Comparison of ENCODE assay signal across 8 cellular contexts in the genomic region with DNA sequence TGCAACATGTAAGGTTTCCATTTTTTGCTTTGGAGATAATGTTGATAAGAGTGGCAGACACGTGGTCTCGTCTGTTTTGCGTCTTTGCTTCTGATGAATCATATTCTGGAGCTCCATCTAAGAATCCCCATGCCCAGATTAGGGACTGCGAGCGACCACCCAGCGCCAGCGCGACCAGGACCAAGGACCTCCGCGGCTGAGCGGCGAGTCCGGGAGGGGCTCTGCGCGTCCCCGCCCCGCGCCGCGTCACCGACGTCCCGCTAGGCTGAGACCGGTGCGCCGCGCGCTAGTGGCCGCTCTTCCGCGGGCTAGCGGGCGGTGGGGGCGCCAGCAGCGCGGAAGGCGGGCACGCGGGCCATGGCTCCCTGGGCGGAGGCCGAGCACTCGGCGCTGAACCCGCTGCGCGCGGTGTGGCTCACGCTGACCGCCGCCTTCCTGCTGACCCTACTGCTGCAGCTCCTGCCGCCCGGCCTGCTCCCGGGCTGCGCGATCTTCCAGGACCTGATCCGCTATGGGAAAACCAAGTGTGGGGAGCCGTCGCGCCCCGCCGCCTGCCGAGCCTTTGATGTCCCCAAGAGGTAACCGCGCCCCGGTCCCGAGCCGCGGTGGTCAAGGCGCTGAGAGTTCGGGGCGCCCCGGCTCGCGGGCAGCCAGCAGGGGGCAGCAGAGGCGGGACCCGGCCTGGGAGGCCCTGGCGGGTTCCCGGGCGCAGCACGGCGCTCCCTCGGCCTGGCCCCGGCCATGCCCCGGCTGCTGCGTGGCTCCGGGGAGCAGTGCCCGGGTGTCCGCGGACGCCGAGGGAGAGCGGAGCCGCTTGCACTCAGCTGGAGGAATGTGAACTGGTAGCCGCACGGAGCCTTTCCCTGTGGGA. TPM values are rescaled to one million over a fixed set of nuclear protein-coding genes. Genes with fewer than 3 reads are reported as not detected.
DNase-seq lines count a peak whose midpoint lies in the region; ATAC-seq, FAIRE-seq and TF ChIP-seq lines count a peak whose summit lies in the region.

TSS of gene SRD5A3 (plus strand) at position 263 of the 871 bp plus-strand sequence. CDS start at position 358, 95 bp downstream.

- peak; percentile 95 for ATAC-seq in GM21381 (IDR thresholded peaks at IDR 0.05; ENCODE audit: unreplicated experiment)

- H3K4me2 ChIP-seq in OCI-LY3 (ENCODE audit: low read length), result peak within 1 kb of the TSS; percentile 92

- H3K9ac ChIP-seq in OCI-LY3 (ENCODE audit: low read length), result peak within 1 kb of the TSS; percentile 94
- peak within 1 kb of the TSS; percentile 81 to 84 for H3K9ac ChIP-seq in mucosa of rectum (ENCODE audit: low read depth in 1 of 2, low read length in 2 of 2)

- FAIRE-seq in HTR-8/SVneo (lab: Jason Lieb, UNC), result no peak

- peaks cover 8% of the 10 kb centered on the region; the same call in 1 of the 2 replicates for H3K79me2 ChIP-seq in OCI-LY3 (ENCODE audit: low read length)

- H3K36me3 ChIP-seq in OCI-LY3 (replicated peaks; ENCODE audit: low read depth, low read length) (no peaks in the 10 kb centered on the region), mucosa of rectum (ENCODE audit: control insufficient read depth in 2 of 2, insufficient read depth in 2 of 2, low read length in 2 of 2) (no peaks in the 10 kb centered on the region)

- H2AFZ ChIP-seq in OCI-LY3 (ENCODE audit: low read depth, low read length), result peak within 1 kb of the TSS; percentile 100

- H3K27ac ChIP-seq in OCI-LY3 (ENCODE audit: low read length) (peak within 1 kb of the TSS; percentile 77), mucosa of rectum (ENCODE audit: low read depth in 2 of 2, low read length in 2 of 2) (peak within 1 kb of the TSS; percentile 93 to 94)

- TF ChIP-seq CTCF in OCI-LY3 (IDR thresholded peaks at IDR 0.05; ENCODE audit: low read depth, low read length) (peak; percentile 81), epithelial cell of proximal tubule (conservative IDR thresholded peaks at IDR 0.05; ENCODE audit: low read depth, low read length) (peak; percentile 79)

- H3K9me3 ChIP-seq in OCI-LY3 (ENCODE audit: insufficient read depth, low read length), result no peaks in the 10 kb centered on the region
- H3K9me3 ChIP-seq in mucosa of rectum (ENCODE audit: control insufficient read depth in 2 of 2, low read length in 2 of 2), result no peaks in the 10 kb centered on the region

- peak within 1 kb of the TSS; percentile 91 for H3K4me3 ChIP-seq in OCI-LY3 (ENCODE audit: low read length)
- peak within 1 kb of the TSS; percentile 67 for H3K4me3 ChIP-seq in epithelial cell of proximal tubule (ENCODE audit: low read depth, low read length)
- H3K4me3 ChIP-seq in mucosa of rectum (ENCODE audit: low read length in 2 of 2), result peak within 1 kb of the TSS; percentile 74 to 82

- DNase-seq in DMS114 treated with DMSO at 0.1 percent for 48 hours (lab: John Stamatoyannopoulos, UW; ENCODE audit: unreplicated experiment), result peak; percentile 17
- peak; percentile 64 for DNase-seq in HTR-8/SVneo (ENCODE audit: insufficient read length, low spot score)
- DNase-seq in activated T-cell treated with anti-CD3 and anti-CD28 coated beads for 24 hours (ENCODE audit: low read depth), result peak; percentile 82
- DNase-seq in epithelial cell of proximal tubule (ENCODE audit: low read depth), result no peak
- DNase-seq in stimulated activated CD8-positive, alpha-beta memory T cell treated with anti-CD3 and anti-CD28 coated beads, Interleukin-7, amount 100 ng/mL, for 1 hour (ENCODE audit: low read depth in 2 of 2), result peak; percentile 60 to 72

- no peaks in the 10 kb centered on the region for H4K20me1 ChIP-seq in OCI-LY3 (ENCODE audit: insufficient read depth, low read length)

- no peaks in the 10 kb centered on the region for H3K27me3 ChIP-seq in OCI-LY3 (ENCODE audit: low read depth, low read length)
- H3K27me3 ChIP-seq in mucosa of rectum (ENCODE audit: control insufficient read depth in 2 of 2, insufficient read depth in 2 of 2, low read length in 2 of 2), result no peaks in the 10 kb centered on the region

- H3K4me1 ChIP-seq in OCI-LY3 (ENCODE audit: low read length), result peaks cover 15% of the 10 kb centered on the region
- H3K4me1 ChIP-seq in mucosa of rectum (ENCODE audit: control insufficient read depth in 2 of 2, insufficient read depth in 2 of 2, low read length in 2 of 2), result peaks cover 8 to 11% of the 10 kb centered on the region in 2 donors

RNA-seq across cellular contexts. Expression of gene SRD5A3, which starts in this region (rescaled TPM):
- total RNA-seq in epithelial cell of proximal tubule, result 9.7 and 15.3 TPM in 2 replicates
